ENCODE assay signal across 14 cellular contexts in genomic region chr20:17810847-17811604, GRCh38.
"Had no signal": no experiment of that assay in that cellular context is flagged by ENCODE, and none has a peak within 500 bp of the region (broad histone marks: within the 10 kb centered on the region; RNA-seq: fewer than 3 reads in every experiment).

No MANE protein-coding gene starts in this region.

- FAIRE-seq: endometrium had no signal

- H3K9me3 Mint-ChIP-seq: neural progenitor cell; stimulated activated effector memory CD8-positive, alpha-beta T cell treated with anti-CD3 and anti-CD28 coated beads, Interleukin-12 subunit alpha, Interleukin-12 subunit beta, amount 100 ng/mL, for 72 hours; T-helper 1 cell treated with Interleukin-12 subunit alpha and Interleukin-12 subunit beta and Interleukin-4 antibody, amounts not matched to agents 30 μg/mL and 1 μg/mL, for 36 hours had no signal

- H3K9me3 ChIP-seq: colonic mucosa, ovary, thyroid gland had no signal

- H3K4me3 Mint-ChIP-seq: activated naive CD8-positive, alpha-beta T cell; brain; neural progenitor cell; stimulated activated effector memory CD8-positive, alpha-beta T cell treated with anti-CD3 and anti-CD28 coated beads, Interleukin-12 subunit alpha, Interleukin-12 subunit beta, amount 100 ng/mL, for 72 hours; T-helper 1 cell treated with Interleukin-12 subunit alpha and Interleukin-12 subunit beta and Interleukin-4 antibody, amounts not matched to agents 30 μg/mL and 1 μg/mL, for 36 hours had no signal

- H3K27ac ChIP-seq: colonic mucosa, neural progenitor cell had no signal

- ATAC-seq: esophagus mucosa; stimulated activated effector memory CD8-positive, alpha-beta T cell treated with anti-CD3 and anti-CD28 coated beads, Interleukin-12 subunit alpha, Interleukin-12 subunit beta, amount 100 ng/mL, for 72 hours had no signal

- H3K27me3 ChIP-seq: colonic mucosa, neural progenitor cell, ovary, thyroid gland had no signal

- H2AFZ ChIP-seq: neural progenitor cell had no signal

- H3K4me1 ChIP-seq: neural progenitor cell had no signal

- H3K4me2 ChIP-seq: neural progenitor cell had no signal

- H3K27ac Mint-ChIP-seq: activated naive CD8-positive, alpha-beta T cell; neural progenitor cell; stimulated activated effector memory CD8-positive, alpha-beta T cell treated with anti-CD3 and anti-CD28 coated beads, Interleukin-12 subunit alpha, Interleukin-12 subunit beta, amount 100 ng/mL, for 72 hours; T-helper 1 cell treated with Interleukin-12 subunit alpha and Interleukin-12 subunit beta and Interleukin-4 antibody, amounts not matched to agents 30 μg/mL and 1 μg/mL, for 36 hours had no signal

- H3K36me3 ChIP-seq: colonic mucosa, neural progenitor cell, ovary, thyroid gland had no signal

- DNase-seq: activated CD4-positive, alpha-beta T cell treated with anti-CD3 and anti-CD28 coated beads for 48 hours; activated gamma-delta T cell treated with Interleukin-2 at 50 U/mL for 16 hours; central memory CD4-positive, alpha-beta T cell; colonic mucosa; hypothalamus; ovary had no signal

- H3K4me1 Mint-ChIP-seq: stimulated activated effector memory CD8-positive, alpha-beta T cell treated with anti-CD3 and anti-CD28 coated beads, Interleukin-12 subunit alpha, Interleukin-12 subunit beta, amount 100 ng/mL, for 72 hours had no signal

- H3K36me3 Mint-ChIP-seq: activated naive CD8-positive, alpha-beta T cell; brain; neural progenitor cell; stimulated activated effector memory CD8-positive, alpha-beta T cell treated with anti-CD3 and anti-CD28 coated beads, Interleukin-12 subunit alpha, Interleukin-12 subunit beta, amount 100 ng/mL, for 72 hours had no signal

- H3K4me3 ChIP-seq: colonic mucosa, neural progenitor cell, ovary, thyroid gland had no signal

- H3K9ac ChIP-seq: neural progenitor cell had no signal
